ENCODE assay signal across 1 cellular context in genomic region chr22:41573677-41574264, GRCh38.
TF ChIP-seq lines count a peak whose summit lies in the region.

No MANE protein-coding gene starts in this region.

TF ChIP-seq in HepG2, 621 proteins besides CTCF, POLR2A, EP300 and RAD21:
- TF ChIP-seq AGO2 (optimal IDR thresholded peaks at IDR 0.05; ENCODE audit: low read depth, low read length) (peak; percentile 64), PAF1 (CRISPR knock-in tag; IDR thresholded peaks at IDR 0.05) (peak; percentile 58; the same call in 1 of the 2 replicates), MLXIP (CRISPR knock-in tag; IDR thresholded peaks at IDR 0.05; ENCODE audit: borderline replicate concordance) (no peak)
